Comparison of ENCODE assay signal across 8 cellular contexts in the genomic region with DNA sequence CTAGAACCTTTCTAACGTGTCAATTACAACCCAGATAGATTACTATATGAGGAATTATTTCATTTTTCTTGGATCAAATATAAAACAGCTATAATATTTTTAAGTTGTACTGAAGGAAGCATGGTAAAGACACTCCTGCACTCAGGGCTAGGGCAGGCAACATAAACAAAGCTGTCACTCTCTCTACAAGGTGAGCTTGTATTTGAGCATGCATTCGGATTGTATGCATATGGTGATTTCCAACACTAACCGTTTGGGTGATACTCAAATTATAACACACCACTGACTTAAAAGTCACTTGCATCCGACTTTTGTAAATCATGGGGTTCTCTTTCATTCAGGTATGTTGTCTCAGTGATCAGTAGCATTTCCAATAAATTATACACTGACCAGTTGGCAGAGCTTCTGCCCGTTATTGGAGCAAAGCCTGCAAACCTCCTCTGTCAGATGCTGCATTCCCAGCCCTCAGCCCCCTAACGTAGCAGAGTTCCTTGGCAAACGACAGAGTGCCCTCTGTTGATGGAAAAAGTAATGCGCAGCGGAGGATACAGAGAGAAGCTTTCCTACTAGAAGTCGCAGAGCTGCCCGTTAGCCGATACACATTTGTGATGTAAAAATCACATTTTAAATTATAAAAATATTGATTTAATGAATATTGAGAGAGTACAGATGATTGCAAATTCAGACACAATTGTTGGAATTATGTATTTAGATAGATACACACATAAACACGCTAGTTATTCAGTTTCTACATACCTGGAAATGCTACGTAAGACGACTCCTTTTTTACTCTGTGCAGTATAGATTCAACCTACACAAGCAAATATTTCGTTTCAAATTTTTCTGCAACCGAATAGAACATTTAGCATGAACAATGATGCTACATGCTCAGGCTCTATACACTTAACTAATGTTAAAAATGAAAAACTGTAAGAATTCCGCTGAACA.
DNase-seq lines count a peak whose midpoint lies in the region; ATAC-seq and TF ChIP-seq lines count a peak whose summit lies in the region.

No MANE protein-coding gene starts in this region.

- H3K27ac Mint-ChIP-seq in activated naive CD4-positive, alpha-beta T cell treated with anti-CD3 and anti-CD28 coated beads for 36 hours = no peak overlapping the region

- no peak overlapping the region for H3K4me3 ChIP-seq in cardiac muscle cell
- H3K4me3 ChIP-seq in OCI-LY7 (ENCODE audit: low read depth, low read length, poor library complexity, severe bottlenecking) = no peak overlapping the region

- H3K4me2 ChIP-seq in OCI-LY7 (ENCODE audit: low read length) = no peak overlapping the region

- no peaks in the 10 kb centered on the region for H3K4me1 ChIP-seq in cardiac muscle cell (ENCODE audit: low read depth)
- H3K4me1 ChIP-seq in OCI-LY7 (ENCODE audit: insufficient read depth, low read length, poor library complexity, severe bottlenecking) = no peaks in the 10 kb centered on the region

- CTCF ChIA-PET in OCI-LY7 (lab: Charles Lee; ENCODE audit: unreplicated experiment) = interaction anchor here (0.6 kb wide), 1 partner anchor 10 kb away, joined by 3 read pairs; no protein-coding TSS in a partner anchor
- CTCF ChIA-PET in activated naive CD4-positive, alpha-beta T cell treated with anti-CD3 and anti-CD28 coated beads for 36 hours (lab: Charles Lee) = interaction anchor here (0.7 to 1.8 kb wide), 13 partner anchors 10 to 514 kb away, joined by 3 to 8 read pairs (median 4); no protein-coding TSS in a partner anchor

- no peak overlapping the region for H2AFZ ChIP-seq in OCI-LY7 (ENCODE audit: low read length)

- H3K9me3 ChIP-seq in cardiac muscle cell (ENCODE audit: low read depth) (no peaks in the 10 kb centered on the region), OCI-LY7 (ENCODE audit: low read length) (no peaks in the 10 kb centered on the region)

- TF ChIP-seq CTCF in cardiac muscle cell (IDR thresholded peaks at IDR 0.05; ENCODE audit: low read depth, low read length) = peak; percentile 71
- peak; percentile 75 for TF ChIP-seq CTCF in OCI-LY7 (conservative IDR thresholded peaks at IDR 0.05; ENCODE audit: low read length)

- H3K27ac ChIP-seq in cardiac muscle cell (no peak overlapping the region), OCI-LY7 (ENCODE audit: low read depth, low read length, poor library complexity, severe bottlenecking) (no peak overlapping the region)

- peaks cover 39% of the 10 kb centered on the region for H3K27me3 ChIP-seq in cardiac muscle cell

- no TSS peak for BruUV-seq in OCI-LY7 (replicated peaks; lab: Mats Ljungman, UMichigan)

- DNase-seq in cardiac muscle cell (ENCODE audit: low read depth in 1 of 2, low spot score in 1 of 2) = peak; percentile 64 to 87
- no peak for DNase-seq in Right ventricle myocardium inferior (ENCODE audit: missing footprints)
- peak; percentile 61 for DNase-seq in KBM-7
- DNase-seq in OCI-LY7 (ENCODE audit: low spot score) = peak; percentile 21
- DNase-seq in activated naive CD4-positive, alpha-beta T cell treated with anti-CD3 and anti-CD28 coated beads for 36 hours = peak; percentile 68
- DNase-seq in hepatic stellate cell (ENCODE audit: low spot score) = peak; percentile 12
- peak; percentile 59 for DNase-seq in sciatic nerve (ENCODE audit: low spot score)

- POLR2A ChIA-PET in OCI-LY7 (lab: Charles Lee) = no interaction called here

- peaks cover 54% of the 10 kb centered on the region for H3K27me3 Mint-ChIP-seq in activated naive CD4-positive, alpha-beta T cell treated with anti-CD3 and anti-CD28 coated beads for 36 hours (ENCODE audit: low read depth)

- in situ Hi-C loops in KBM-7 (cut with MboI; ENCODE audit: low pct_unique_long_range_greater_than_20kb, low sequenced_read_pairs) = loop anchor here (25.0 kb wide), 1 partner anchor 258 kb away; no protein-coding TSS in a partner anchor

- no peaks in the 10 kb centered on the region for H3K79me2 ChIP-seq in OCI-LY7 (ENCODE audit: insufficient read depth, low read depth, low read length)

- no peaks in the 10 kb centered on the region for H4K20me1 ChIP-seq in OCI-LY7 (ENCODE audit: insufficient read depth, low read length)

- peaks cover 2% of the 10 kb centered on the region for H3K4me1 Mint-ChIP-seq in activated naive CD4-positive, alpha-beta T cell treated with anti-CD3 and anti-CD28 coated beads for 36 hours (ENCODE audit: low read depth)

- no peaks in the 10 kb centered on the region for H3K36me3 Mint-ChIP-seq in activated naive CD4-positive, alpha-beta T cell treated with anti-CD3 and anti-CD28 coated beads for 36 hours (ENCODE audit: low read depth)

- H3K4me3 Mint-ChIP-seq in activated naive CD4-positive, alpha-beta T cell treated with anti-CD3 and anti-CD28 coated beads for 36 hours = no peak overlapping the region

- intact Hi-C loops in Right ventricle myocardium inferior (cut with DNase I) (loop anchor here (10.0 kb wide), 1 partner anchor 831 kb away; no protein-coding TSS in a partner anchor), OCI-LY7 (cut with micrococcal nuclease; ENCODE audit: unreplicated experiment) (no loop called here), sciatic nerve (cut with DNase I) (no loop called here)
- intact Hi-C loops in activated naive CD4-positive, alpha-beta T cell treated with anti-CD3 and anti-CD28 coated beads for 36 hours (cut with micrococcal nuclease) = loop anchor here (1.0 to 10.0 kb wide), 5 partner anchors 259 to 1545 kb away; a partner anchor contains a TSS

- ATAC-seq in Right ventricle myocardium inferior (no peak), sciatic nerve (no peak), GM21717 (IDR thresholded peaks at IDR 0.05; ENCODE audit: unreplicated experiment) (no peak)

- H3K36me3 ChIP-seq in cardiac muscle cell = no peaks in the 10 kb centered on the region
- no peaks in the 10 kb centered on the region for H3K36me3 ChIP-seq in OCI-LY7 (ENCODE audit: insufficient read depth, low read length)

- H3K9me3 Mint-ChIP-seq in activated naive CD4-positive, alpha-beta T cell treated with anti-CD3 and anti-CD28 coated beads for 36 hours = no peaks in the 10 kb centered on the region

- H3K9me2 ChIP-seq in OCI-LY7 (ENCODE audit: insufficient read depth, low read length) = no peaks in the 10 kb centered on the region

Comparison
In these comparisons a context has a peak if more than half of its experiments do, and no peak if none do; other contexts are left out.
1. intact Hi-C loops: an anchor here in Right ventricle myocardium inferior (10.0 kb wide) and activated naive CD4-positive, alpha-beta T cell treated with anti-CD3 and anti-CD28 coated beads for 36 hours (1.0 to 10.0 kb wide); none called in OCI-LY7 and sciatic nerve.